ENCODE assay signal across 22 cellular contexts in the genomic region with DNA sequence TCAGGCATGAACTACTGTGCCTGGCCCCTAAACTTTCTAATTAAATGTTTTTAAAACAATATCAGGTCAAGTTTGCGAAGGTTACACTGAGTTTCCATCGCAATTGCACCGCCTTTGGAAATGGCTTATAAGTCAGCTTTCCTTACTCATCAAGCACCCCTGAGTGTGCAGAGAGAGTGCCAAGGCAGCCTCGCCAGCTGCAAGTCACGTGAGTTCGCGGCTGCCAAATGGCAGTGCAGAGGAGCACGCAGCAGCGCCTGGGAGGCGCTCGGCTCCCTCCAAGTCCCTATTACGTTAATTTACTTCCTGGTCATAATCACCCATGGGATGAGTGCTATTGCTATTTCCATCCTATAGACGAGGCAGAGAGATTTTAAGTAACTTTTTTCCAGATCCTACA.
DNase-seq lines count a peak whose midpoint lies in the region.
"Had no signal": no experiment of that assay in that cellular context is flagged by ENCODE, and none has a peak within 500 bp of the region (broad histone marks: within the 10 kb centered on the region; RNA-seq: fewer than 3 reads in every experiment).

No MANE protein-coding gene starts in this region.

- peak; percentile 20 for DNase-seq in NCI-H748 (lab: John Stamatoyannopoulos, UW; ENCODE audit: unreplicated experiment)
- no peak for DNase-seq in NCI-H748 treated with DMSO at 0.1 percent for 48 hours (lab: John Stamatoyannopoulos, UW)
- DNase-seq in NCI-H510A treated with DMSO at 0.1 percent for 48 hours (lab: John Stamatoyannopoulos, UW) = peak; percentile 12
- peak in 38 of 42 donors; percentile 17 to 67 (median 45) for DNase-seq in head of caudate nucleus
- peak; percentile 65 for DNase-seq in superior temporal gyrus (ENCODE audit: extremely low spot score)
- DNase-seq in COLO829 (ENCODE audit: low spot score) = no peak
- no peak for DNase-seq in effector CD8-positive, alpha-beta T cell (lab: John Stamatoyannopoulos, UW)
- no peak for DNase-seq in NOMO-1 treated with DMSO at 0.1 percent for 48 hours (lab: John Stamatoyannopoulos, UW; ENCODE audit: unreplicated experiment)
- DNase-seq: 8988T; activated CD4-positive, alpha-beta T cell treated with anti-CD3 and anti-CD28 coated beads, Interleukin-2, amount 10 ng/mL, durations not matched to agents 24 days and 14 days; activated CD8-positive, alpha-beta memory T cell treated with anti-CD3 and anti-CD28 coated beads, Interleukin-2, amount 10 ng/mL, durations not matched to agents 7 days and 5 days; activated naive CD4-positive, alpha-beta T cell treated with anti-CD3 and anti-CD28 coated beads, Interleukin-2, amount 10 ng/mL, durations not matched to agents 7 days and 5 days; activated T-cell treated with anti-CD3 and anti-CD28 coated beads, Interleukin-2, amount 50 U/mL, for 72 hours; amniotic stem cell; CD4-positive, alpha-beta memory T cell; DMS153; Karpas-422; NCI-H1105; NCI-H524 treated with DMSO at 0.1 percent for 48 hours; SK-N-SH; T-helper 2 cell; trophoblast cell had no signal

- intact Hi-C loops in head of caudate nucleus (cut with DNase I) = no loop called here

Comparison
In these comparisons a context has a peak if more than half of its experiments do, and no peak if none do; other contexts are left out.
1. DNase-seq: peak in NCI-H748 (single experiment), NCI-H510A treated with DMSO at 0.1 percent for 48 hours (single experiment), head of caudate nucleus (38 of 42) and superior temporal gyrus (single experiment); none in NCI-H748 treated with DMSO at 0.1 percent for 48 hours (single experiment), COLO829 (single experiment), effector CD8-positive, alpha-beta T cell (single experiment) and NOMO-1 treated with DMSO at 0.1 percent for 48 hours (single experiment).